20 cellular contexts compared by ENCODE assay signal in genomic region chr6:37675606-37676005, GRCh38. TPM values are rescaled to one million over a fixed set of nuclear protein-coding genes. Genes with fewer than 3 reads are reported as not detected.
DNase-seq lines count a peak whose midpoint lies in the region; ATAC-seq and TF ChIP-seq lines count a peak whose summit lies in the region.
"Had no signal": no experiment of that assay in that cellular context is flagged by ENCODE, and none has a peak within 500 bp of the region (broad histone marks: within the 10 kb centered on the region; RNA-seq: fewer than 3 reads in every experiment).

No MANE protein-coding gene starts in this region.

- peak; percentile 28 for DNase-seq in NCI-H1092 treated with DMSO at 0.1 percent for 48 hours (lab: John Stamatoyannopoulos, UW)
- no peak for DNase-seq in NCI-H1092 (lab: John Stamatoyannopoulos, UW)
- peak; percentile 56 for DNase-seq in natural killer cell treated with Interleukin-12 subunit alpha and Interleukin-12 subunit beta and Interleukin-15 and Interleukin-18, amount 100 ng/mL, for 72 hours (ENCODE audit: low spot score)
- no peak for DNase-seq in natural killer cell
- peak; percentile 55 for DNase-seq in kidney tubule cell (ENCODE audit: low spot score)
- no peak for DNase-seq in D341Med (ENCODE audit: low spot score)
- DNase-seq in kidney glomerular epithelial cell (lab: John Stamatoyannopoulos, UW), result no peak
- no peak for DNase-seq in endothelial cell (ENCODE audit: low spot score)
- DNase-seq: 8988T; C1 segment of cervical spinal cord; Calu3; CD8-positive, alpha-beta memory T cell; EL; KG1; NCI-H187; NCI-H2107; NCI-H446 treated with DMSO at 0.1 percent for 48 hours; NCI-H526 treated with DMSO at 0.1 percent for 48 hours; SIG-M5; SK-N-SH had no signal

- no peak for ATAC-seq in natural killer cell treated with Interleukin-12 subunit alpha and Interleukin-12 subunit beta and Interleukin-15 and Interleukin-18, amount 100 ng/mL, for 72 hours
- ATAC-seq in natural killer cell, result no peak

- H3K9me3 Mint-ChIP-seq in natural killer cell treated with Interleukin-12 subunit alpha and Interleukin-12 subunit beta and Interleukin-15 and Interleukin-18, amount 100 ng/mL, for 72 hours, result no peaks in the 10 kb centered on the region
- no peaks in the 10 kb centered on the region for H3K9me3 Mint-ChIP-seq in natural killer cell
- H3K9me3 Mint-ChIP-seq in endothelial cell (ENCODE audit: unreplicated experiment), result no peaks in the 10 kb centered on the region
- H3K9me3 Mint-ChIP-seq: CD8-positive, alpha-beta memory T cell had no signal

- peaks cover 0 to 5% of the 10 kb centered on the region in 2 donors for H3K27me3 Mint-ChIP-seq in natural killer cell treated with Interleukin-12 subunit alpha and Interleukin-12 subunit beta and Interleukin-15 and Interleukin-18, amount 100 ng/mL, for 72 hours
- no peaks in the 10 kb centered on the region for H3K27me3 Mint-ChIP-seq in natural killer cell (ENCODE audit: low read depth in 2 of 2)
- peaks cover 3% of the 10 kb centered on the region for H3K27me3 Mint-ChIP-seq in endothelial cell (ENCODE audit: unreplicated experiment)
- H3K27me3 Mint-ChIP-seq: CD8-positive, alpha-beta memory T cell had no signal

- H3K27ac Mint-ChIP-seq in natural killer cell treated with Interleukin-12 subunit alpha and Interleukin-12 subunit beta and Interleukin-15 and Interleukin-18, amount 100 ng/mL, for 72 hours, result no peak overlapping the region
- H3K27ac Mint-ChIP-seq in natural killer cell (no peak overlapping the region), endothelial cell (ENCODE audit: unreplicated experiment) (no peak overlapping the region)
- H3K27ac Mint-ChIP-seq: CD8-positive, alpha-beta memory T cell had no signal

- intact Hi-C loops in natural killer cell (cut with micrococcal nuclease), result no loop called here

- peaks cover 0 to 7% of the 10 kb centered on the region in 2 donors for H3K4me1 Mint-ChIP-seq in natural killer cell treated with Interleukin-12 subunit alpha and Interleukin-12 subunit beta and Interleukin-15 and Interleukin-18, amount 100 ng/mL, for 72 hours (ENCODE audit: low read depth in 2 of 2)
- peaks cover 7% of the 10 kb centered on the region in 2 donors for H3K4me1 Mint-ChIP-seq in natural killer cell
- H3K4me1 Mint-ChIP-seq in endothelial cell (ENCODE audit: unreplicated experiment), result no peaks in the 10 kb centered on the region
- H3K4me1 Mint-ChIP-seq: CD8-positive, alpha-beta memory T cell had no signal

- no peak for TF ChIP-seq CTCF in natural killer cell (IDR thresholded peaks at IDR 0.05)
- TF ChIP-seq CTCF in endothelial cell (IDR thresholded peaks at IDR 0.05; ENCODE audit: unreplicated experiment), result no peak

- no peaks in the 10 kb centered on the region for H3K36me3 Mint-ChIP-seq in natural killer cell treated with Interleukin-12 subunit alpha and Interleukin-12 subunit beta and Interleukin-15 and Interleukin-18, amount 100 ng/mL, for 72 hours
- H3K36me3 Mint-ChIP-seq in natural killer cell (no peaks in the 10 kb centered on the region), endothelial cell (ENCODE audit: low read depth, unreplicated experiment) (no peaks in the 10 kb centered on the region)

- H3K4me3 Mint-ChIP-seq in natural killer cell treated with Interleukin-12 subunit alpha and Interleukin-12 subunit beta and Interleukin-15 and Interleukin-18, amount 100 ng/mL, for 72 hours, result no peak overlapping the region
- H3K4me3 Mint-ChIP-seq in natural killer cell (no peak overlapping the region), endothelial cell (ENCODE audit: unreplicated experiment) (no peak overlapping the region)
- H3K4me3 Mint-ChIP-seq: CD8-positive, alpha-beta memory T cell had no signal

RNA-seq across cellular contexts. Expression of gene MDGA1, which starts 22.1 kb away (rescaled TPM):
- total RNA-seq in natural killer cell treated with Interleukin-12 subunit alpha and Interleukin-12 subunit beta and Interleukin-15 and Interleukin-18, amount 100 ng/mL, for 72 hours, result 1 to 10 TPM in 1 of 2 donors, under 1 TPM in 1; 0.56 to 5.2 TPM
- total RNA-seq in natural killer cell (10 to 100 TPM in 2 of 3 donors, under 1 TPM in 1; 0.53 to 24.2 (median 16.7) TPM), endothelial cell (ENCODE audit: unreplicated experiment) (4.8 TPM)

Comparison
In these comparisons a context has a peak if more than half of its experiments do, and no peak if none do; other contexts are left out.
1. DNase-seq: peak in NCI-H1092 treated with DMSO at 0.1 percent for 48 hours (single experiment), natural killer cell treated with Interleukin-12 subunit alpha and Interleukin-12 subunit beta and Interleukin-15 and Interleukin-18, amount 100 ng/mL, for 72 hours (single experiment) and kidney tubule cell (single experiment); none in NCI-H1092 (single experiment), natural killer cell (single experiment), D341Med (single experiment), kidney glomerular epithelial cell (single experiment) and endothelial cell (single experiment).